In the genomic region with DNA sequence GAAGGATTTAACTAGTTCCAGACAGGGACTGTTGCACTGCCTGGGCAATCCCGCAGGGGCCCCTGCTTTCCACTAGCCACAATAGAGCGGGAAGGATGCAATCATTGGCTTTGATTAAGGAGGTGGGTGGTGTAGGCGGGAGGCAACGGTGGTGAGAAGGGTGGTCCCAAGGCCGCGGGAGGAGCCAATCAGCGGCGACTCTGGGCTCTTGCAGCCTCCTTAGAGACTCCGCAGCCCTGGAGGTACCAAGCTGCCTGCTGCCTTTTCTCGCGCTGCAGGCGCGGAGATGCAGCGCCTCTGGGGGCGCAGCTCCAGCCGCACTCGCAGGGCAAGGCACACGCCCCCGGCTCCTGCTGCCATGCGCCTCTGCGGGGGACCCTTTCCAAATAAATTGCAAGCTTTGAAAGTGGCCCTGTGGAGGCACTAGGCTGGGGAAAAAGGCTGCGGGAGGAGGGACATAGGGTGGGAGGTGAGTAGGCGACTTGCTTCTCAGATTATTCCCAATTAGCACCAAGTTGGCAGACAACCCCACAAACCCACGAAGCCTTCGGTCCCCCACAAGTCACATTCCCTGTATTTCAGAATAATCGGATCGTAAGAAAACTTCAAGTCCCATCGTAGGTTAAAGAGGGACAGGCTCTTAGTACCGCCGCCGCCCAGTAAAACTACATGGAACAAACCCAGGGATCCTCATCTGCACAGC, we compare ENCODE assay signal across 9 cellular contexts.
A peak's percentile ranks its signal among the peaks of the same experiment; 100 is the strongest.
DNase-seq lines count a peak whose midpoint lies in the region; ATAC-seq lines count a peak whose summit lies in the region.
"Had no signal": no experiment of that assay in that cellular context is flagged by ENCODE, and none has a peak within 500 bp of the region (broad histone marks: within the 10 kb centered on the region; RNA-seq: fewer than 3 reads in every experiment).

No MANE protein-coding gene starts in this region.

- peaks cover 18% of the 10 kb centered on the region for H3K4me1 Mint-ChIP-seq in activated naive CD8-positive, alpha-beta T cell (ENCODE audit: low read depth)

- no peak overlapping the region for H3K27ac Mint-ChIP-seq in activated naive CD8-positive, alpha-beta T cell
- H3K27ac Mint-ChIP-seq: dendritic cell treated with granulocyte-macrophage colony-stimulating factor and Interleukin-4, amounts not matched to agents 40 ng/mL and 50 ng/mL, for 4 days had no signal

- H3K9ac ChIP-seq in muscle layer of colon (ENCODE audit: low read length), result no peak overlapping the region

- H3K4me1 ChIP-seq in muscle layer of colon (ENCODE audit: insufficient read depth, low read length), result peaks cover 12% of the 10 kb centered on the region
- peaks cover 20% of the 10 kb centered on the region for H3K4me1 ChIP-seq in effector memory CD4-positive, alpha-beta T cell (ENCODE audit: control insufficient read depth, insufficient read depth, low read length, poor library complexity, severe bottlenecking)

- H3K27ac ChIP-seq in muscle layer of colon (ENCODE audit: low read depth, low read length), result no peak overlapping the region
- H3K27ac ChIP-seq in effector memory CD4-positive, alpha-beta T cell (ENCODE audit: insufficient read depth, low read length, poor library complexity, severe bottlenecking), result no peak overlapping the region

- no peaks in the 10 kb centered on the region for H3K9me3 ChIP-seq in muscle layer of colon (ENCODE audit: low read length)
- H3K9me3 ChIP-seq in effector memory CD4-positive, alpha-beta T cell (ENCODE audit: control insufficient read depth, low read length), result no peaks in the 10 kb centered on the region

- H3K4me3 Mint-ChIP-seq in activated naive CD8-positive, alpha-beta T cell, result peak overlapping the region; percentile 68
- H3K4me3 Mint-ChIP-seq: dendritic cell treated with granulocyte-macrophage colony-stimulating factor and Interleukin-4, amounts not matched to agents 40 ng/mL and 50 ng/mL, for 4 days had no signal

- H3K36me3 Mint-ChIP-seq in activated naive CD8-positive, alpha-beta T cell, result peaks cover 2% of the 10 kb centered on the region

- H3K27me3 Mint-ChIP-seq in activated naive CD8-positive, alpha-beta T cell, result peaks cover 23% of the 10 kb centered on the region

- DNase-seq in ELR (ENCODE audit: low read depth), result peak; percentile 5
- peak; percentile 73 for DNase-seq in NCI-H1092 treated with DMSO at 0.1 percent for 48 hours (lab: John Stamatoyannopoulos, UW)
- DNase-seq in LoVo (ENCODE audit: low spot score), result no peak
- no peak for DNase-seq in NCI-H187 treated with DMSO at 0.1 percent for 48 hours (lab: John Stamatoyannopoulos, UW)
- no peak for DNase-seq in effector memory CD4-positive, alpha-beta T cell

- H3K4me3 ChIP-seq in muscle layer of colon (ENCODE audit: low read depth in 1 of 2, low read length in 2 of 2), result peak overlapping the region; percentile 30 to 70
- no peak overlapping the region for H3K4me3 ChIP-seq in effector memory CD4-positive, alpha-beta T cell (ENCODE audit: insufficient read depth, low read depth, low read length, poor library complexity, severe bottlenecking)

- H3K27me3 ChIP-seq in muscle layer of colon (ENCODE audit: control insufficient read depth in 1 of 2, insufficient read depth in 2 of 2, low read length in 2 of 2), result peaks cover 26 to 34% of the 10 kb centered on the region in 2 donors
- peaks cover 31% of the 10 kb centered on the region for H3K27me3 ChIP-seq in effector memory CD4-positive, alpha-beta T cell (replicated peaks; ENCODE audit: control insufficient read depth, insufficient read depth, low read length, poor library complexity, severe bottlenecking)

- no peaks in the 10 kb centered on the region for H3K9me3 Mint-ChIP-seq in activated naive CD8-positive, alpha-beta T cell (ENCODE audit: low read depth)
- H3K9me3 Mint-ChIP-seq: dendritic cell treated with granulocyte-macrophage colony-stimulating factor and Interleukin-4, amounts not matched to agents 40 ng/mL and 50 ng/mL, for 4 days had no signal

- no peaks in the 10 kb centered on the region for H3K36me3 ChIP-seq in muscle layer of colon (ENCODE audit: insufficient read depth, low read length)
- no peaks in the 10 kb centered on the region for H3K36me3 ChIP-seq in effector memory CD4-positive, alpha-beta T cell (ENCODE audit: control insufficient read depth, insufficient read depth, low read length)

- no peak for ATAC-seq in GM21737 (IDR thresholded peaks at IDR 0.05; ENCODE audit: unreplicated experiment)

Comparison
In these comparisons a context has a peak if more than half of its experiments do, and no peak if none do; other contexts are left out.
1. DNase-seq: peak in ELR (single experiment) and NCI-H1092 treated with DMSO at 0.1 percent for 48 hours (single experiment); none in LoVo (single experiment), NCI-H187 treated with DMSO at 0.1 percent for 48 hours (single experiment) and effector memory CD4-positive, alpha-beta T cell (0 of 3).